ENCODE assay signal across 1 cellular context in the genomic region with DNA sequence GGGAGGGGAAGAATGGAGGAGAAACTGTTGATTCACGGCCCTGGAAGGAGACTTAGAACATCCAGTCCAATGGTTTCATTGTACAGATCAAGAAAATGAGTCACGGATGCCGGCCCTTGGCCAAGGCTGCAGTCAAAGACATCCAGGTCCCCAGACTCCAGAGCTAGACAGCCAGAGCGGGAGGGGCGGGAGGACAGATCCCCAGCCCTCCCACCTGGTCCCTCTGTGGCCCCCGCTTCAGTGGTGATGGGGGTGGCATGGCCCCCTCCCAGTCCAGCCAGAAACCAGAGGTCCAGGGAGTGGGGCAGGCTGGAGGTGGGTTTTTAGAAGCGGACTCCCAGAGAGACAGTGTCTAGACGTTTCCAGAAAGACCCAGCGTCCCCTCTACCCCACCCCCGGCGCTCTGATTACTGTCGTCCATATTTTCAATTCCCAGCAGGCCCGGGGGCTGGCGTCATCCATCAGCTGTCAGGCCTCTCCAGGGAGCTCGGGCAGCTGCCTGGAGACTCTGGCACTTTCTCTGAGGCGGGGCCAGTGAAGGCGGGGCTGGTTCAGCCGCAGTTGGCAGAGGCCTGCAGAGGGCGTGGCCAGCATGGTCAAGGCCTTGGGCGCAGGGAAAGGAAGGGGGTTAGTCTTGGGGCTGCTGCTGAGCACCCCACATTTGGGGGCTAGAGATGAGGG.
TF ChIP-seq lines count a peak whose summit lies in the region.

No MANE protein-coding gene starts in this region.

TF ChIP-seq in endothelial cell of umbilical vein, 7 proteins besides CTCF, POLR2A, EP300 and RAD21 (continued from another document):
- TF ChIP-seq EZH2 (IDR thresholded peaks at IDR 0.05; ENCODE audit: borderline replicate concordance, low read depth, low read length, severe bottlenecking), result no peak
- TF ChIP-seq GATA2 (IDR thresholded peaks at IDR 0.05; ENCODE audit: insufficient read depth, insufficient read length, low read depth, low read length), result no peak
- peak; percentile 81 for TF ChIP-seq POLR2AphosphoS5 (IDR thresholded peaks at IDR 0.05; ENCODE audit: insufficient read depth, low read depth, low read length)
- no peak for TF ChIP-seq MAX (IDR thresholded peaks at IDR 0.05; ENCODE audit: insufficient read depth, insufficient read length)
